Comparison of ENCODE assay signal across 26 cellular contexts in genomic region chr9:27870404-27870803, GRCh38.
DNase-seq lines count a peak whose midpoint lies in the region; ATAC-seq and TF ChIP-seq lines count a peak whose summit lies in the region.
"Had no signal": no experiment of that assay in that cellular context is flagged by ENCODE, and none has a peak within 500 bp of the region (broad histone marks: within the 10 kb centered on the region; RNA-seq: fewer than 3 reads in every experiment).

No MANE protein-coding gene starts in this region.

- no peak for TF ChIP-seq CTCF in epithelial cell of esophagus (IDR thresholded peaks at IDR 0.05; ENCODE audit: insufficient read depth, low read depth, low read length, missing control alignments)

- peak; percentile 45 for DNase-seq in H4 (ENCODE audit: low spot score)
- DNase-seq in NCI-H69 (lab: John Stamatoyannopoulos, UW): peak; percentile 16
- peak; percentile 75 for DNase-seq in epithelial cell of esophagus (ENCODE audit: low read depth)
- peak; percentile 9 for DNase-seq in myocyte (ENCODE audit: low read depth)
- no peak for DNase-seq in UCSD-AML1 (lab: John Stamatoyannopoulos, UW; ENCODE audit: unreplicated experiment)
- DNase-seq in AG20443 (ENCODE audit: low spot score): no peak
- no peak for DNase-seq in NCI-H748 (lab: John Stamatoyannopoulos, UW; ENCODE audit: unreplicated experiment)
- DNase-seq: activated B cell treated with CpG ODN at 0.5 μM for 24 hours; activated CD4-positive, alpha-beta memory T cell treated with anti-CD3 and anti-CD28 coated beads, Interleukin-2, amount 10 ng/mL, durations not matched to agents 7 days and 5 days; activated naive CD4-positive, alpha-beta T cell; activated T-cell treated with anti-CD3 and anti-CD28 coated beads, Interleukin-2, amount 50 U/mL, for 1 hour; amygdala; CD4-positive, alpha-beta T cell; cerebellar nuclear complex; effector CD4-positive, alpha-beta T cell; esophagus squamous epithelium; glutamatergic neuron; H9; left ventricle myocardium inferior; NCI-H1417 treated with DMSO at 0.1 percent for 48 hours; psoas muscle; stimulated activated CD4-positive, alpha-beta T cell treated with anti-CD3 and anti-CD28 coated beads, Interleukin-4, amount 100 ng/mL, for 24 hours; tibial artery had no signal

- ATAC-seq in HG03354 (IDR thresholded peaks at IDR 0.05; ENCODE audit: poor library complexity, severe bottlenecking, unreplicated experiment): no peak
- ATAC-seq: Panc1, psoas muscle had no signal

- no peak overlapping the region for H3K4me3 ChIP-seq in epithelial cell of esophagus (ENCODE audit: low read length)
- H3K4me3 ChIP-seq: esophagus squamous epithelium, left ventricle myocardium inferior, psoas muscle, SK-N-MC, tibial artery had no signal

Comparison
In these comparisons a context has a peak if more than half of its experiments do, and no peak if none do; other contexts are left out.
1. DNase-seq: peak in H4 (single experiment), NCI-H69 (single experiment), epithelial cell of esophagus (single experiment) and myocyte (single experiment); none in UCSD-AML1 (single experiment), AG20443 (single experiment) and NCI-H748 (single experiment).